ENCODE assay signal across 22 cellular contexts in genomic region chr6:166085498-166085897, GRCh38.
DNase-seq lines count a peak whose midpoint lies in the region; ATAC-seq, FAIRE-seq and TF ChIP-seq lines count a peak whose summit lies in the region.
"Had no signal": no experiment of that assay in that cellular context is flagged by ENCODE, and none has a peak within 500 bp of the region (broad histone marks: within the 10 kb centered on the region; RNA-seq: fewer than 3 reads in every experiment).

No MANE protein-coding gene starts in this region.

- CTCF ChIA-PET in HepG2 (lab: Yijun Ruan, JAX; ENCODE audit: low intra/inter-chr PET ratio, low total read pairs) (no interaction called here), H1 (lab: Charles Lee; ENCODE audit: partially characterized antibody) (interaction anchor here (1.0 to 4.7 kb wide), 6 partner anchors 9 to 200 kb away, joined by 3 to 24 read pairs (median 8); no protein-coding TSS in a partner anchor)

- no peak overlapping the region for H3K56ac ChIP-seq in H1 (replicated peaks; ENCODE audit: insufficient read length, low read depth, low read length)

- intact Hi-C loops in HepG2 (cut with micrococcal nuclease; ENCODE audit: unreplicated experiment) = no loop called here
- intact Hi-C loops in right lobe of liver (cut with DNase I) = no loop called here

- H2BK5ac ChIP-seq in H1 (ENCODE audit: low read depth, low read length) = no peak overlapping the region

- H3K9ac ChIP-seq in HepG2 (ENCODE audit: insufficient read depth, low read depth, low read length) = no peak overlapping the region
- H3K9ac ChIP-seq in H1 (replicated peaks in 1 of 4; ENCODE audit: extremely low read depth in 1 of 4, low read depth in 3 of 4, low read length in 3 of 4) = no peak overlapping the region
- H3K9ac ChIP-seq in smooth muscle cell (ENCODE audit: low read depth) = no peak overlapping the region
- H3K9ac ChIP-seq: BLaER1 treated with 17β-estradiol and CSF1 and Interleukin-3, amounts not matched to agents 10 nM and 100 nM had no signal

- H2AFZ ChIP-seq in HepG2 (ENCODE audit: low read length) = no peak overlapping the region
- peak overlapping the region; percentile 86; the same call in 1 of the 2 replicates for H2AFZ ChIP-seq in H1 (ENCODE audit: low read length)
- H2AFZ ChIP-seq in smooth muscle cell (ENCODE audit: low read depth) = peak overlapping the region; percentile 42

- H2BK120ac ChIP-seq in H1 (replicated peaks; ENCODE audit: low read depth, low read length) = no peak overlapping the region

- H3K14ac ChIP-seq in H1 (ENCODE audit: insufficient read length) = no peak overlapping the region

- no peak overlapping the region for H3K18ac ChIP-seq in H1 (ENCODE audit: extremely low read depth, low read length)

- H3K36me3 ChIP-seq in HepG2 (replicated peaks in 1 of 2; ENCODE audit: control insufficient read depth in 1 of 2, insufficient read depth in 2 of 2, low read length in 2 of 2) (no peaks in the 10 kb centered on the region), right lobe of liver (no peaks in the 10 kb centered on the region), H1 (ENCODE audit: control insufficient read depth in 2 of 4, insufficient read depth in 4 of 4, low read length in 3 of 4) (no peaks in the 10 kb centered on the region), smooth muscle cell (ENCODE audit: low read depth) (no peaks in the 10 kb centered on the region)
- H3K36me3 ChIP-seq: BE2C; BLaER1 treated with 17β-estradiol and CSF1 and Interleukin-3, amounts not matched to agents 10 nM and 100 nM had no signal

- TF ChIP-seq RAD21 in HepG2 (CRISPR knock-in tag; IDR thresholded peaks at IDR 0.05) (no peak), H1 (IDR thresholded peaks at IDR 0.05 in 1 of 2, conservative IDR thresholded peaks at IDR 0.05 in 1 of 2; ENCODE audit: low read depth in 2 of 2, low read length in 2 of 2) (no peak)

- no peaks in the 10 kb centered on the region for H3K9me3 ChIP-seq in HepG2 (ENCODE audit: low read length)
- H3K9me3 ChIP-seq in right lobe of liver = no peaks in the 10 kb centered on the region
- no peaks in the 10 kb centered on the region for H3K9me3 ChIP-seq in H1 (ENCODE audit: insufficient read depth in 2 of 2, low read depth in 1 of 2, low read length in 1 of 2)
- H3K9me3 ChIP-seq in smooth muscle cell (replicated peaks; ENCODE audit: low read depth) = no peaks in the 10 kb centered on the region
- H3K9me3 ChIP-seq: BE2C; BLaER1 treated with 17β-estradiol and CSF1 and Interleukin-3, amounts not matched to agents 10 nM and 100 nM had no signal

- no peak overlapping the region for H2BK15ac ChIP-seq in H1 (ENCODE audit: low read length)

- H3K27ac ChIP-seq in HepG2 (ENCODE audit: extremely low read length, insufficient read depth, low read length) (no peak overlapping the region), right lobe of liver (no peak overlapping the region), H1 (ENCODE audit: low read depth, low read length) (no peak overlapping the region), smooth muscle cell (ENCODE audit: low read depth) (no peak overlapping the region)
- H3K27ac ChIP-seq: 22Rv1; BLaER1 treated with 17β-estradiol and CSF1 and Interleukin-3, amounts not matched to agents 10 nM and 100 nM had no signal

- H3K79me2 ChIP-seq in HepG2 (ENCODE audit: insufficient read depth, low read length) = no peaks in the 10 kb centered on the region
- H3K79me2 ChIP-seq in H1 (ENCODE audit: control insufficient read depth in 1 of 2, insufficient read depth in 2 of 2, low read length in 2 of 2) = no peaks in the 10 kb centered on the region
- H3K79me2 ChIP-seq in smooth muscle cell (ENCODE audit: low read depth) = no peaks in the 10 kb centered on the region

- no peak overlapping the region for H3K4ac ChIP-seq in H1 (replicated peaks; ENCODE audit: insufficient read length, low read depth, low read length)

- H4K8ac ChIP-seq in H1 (ENCODE audit: extremely low read depth, insufficient read depth, low read length) = no peak overlapping the region

- no peak overlapping the region for H4K5ac ChIP-seq in H1 (ENCODE audit: insufficient read length, low read depth, low read length)

- TF ChIP-seq POLR2A in HepG2 (IDR thresholded peaks at IDR 0.05; ENCODE audit: insufficient read depth in 1 of 2, low read depth in 2 of 2, low read length in 2 of 2) (no peak), right lobe of liver (IDR thresholded peaks at IDR 0.05) (no peak), H1 (IDR thresholded peaks at IDR 0.05; ENCODE audit: control extremely low read depth in 1 of 2, low read depth in 2 of 2, low read length in 2 of 2) (no peak)

- no peak overlapping the region for H2BK12ac ChIP-seq in H1 (ENCODE audit: low read depth, low read length)

- DNase-seq in HepG2 (ENCODE audit: low spot score) (no peak), right lobe of liver (no peak), H1 (ENCODE audit: low read depth in 1 of 2, low spot score in 2 of 2) (no peak), smooth muscle cell (lab: John Stamatoyannopoulos, UW; ENCODE audit: unreplicated experiment) (no peak), NCI-H446 treated with DMSO at 0.1 percent for 48 hours (lab: John Stamatoyannopoulos, UW) (no peak)
- DNase-seq: ACHN; AML-193; BE2C; CD4-positive, alpha-beta T cell; CD8-positive, alpha-beta memory T cell; DMS 273 treated with DMSO at 0.1 percent for 48 hours; DMS79; EL; GDM1; H9 had no signal

- POLR2A ChIA-PET in HepG2 (lab: Yijun Ruan, JAX) (no interaction called here), H1 (lab: Charles Lee; ENCODE audit: partially characterized antibody) (no interaction called here)

- H3K4me1 ChIP-seq in HepG2 (ENCODE audit: insufficient read depth, low read length) (no peaks in the 10 kb centered on the region), right lobe of liver (no peaks in the 10 kb centered on the region), H1 (replicated peaks in 1 of 4; ENCODE audit: control insufficient read depth in 3 of 4, insufficient read depth in 4 of 4, low read length in 3 of 4) (no peaks in the 10 kb centered on the region), smooth muscle cell (ENCODE audit: low read depth) (no peaks in the 10 kb centered on the region)
- H3K4me1 ChIP-seq: BE2C; BLaER1 treated with 17β-estradiol and CSF1 and Interleukin-3, amounts not matched to agents 10 nM and 100 nM had no signal

- WGBS in HepG2 (ENCODE audit: low lambda C conversion rate) = 21% methylated on average over 2 of the region's 2 CpGs
- WGBS in right lobe of liver (ENCODE audit: insufficient coverage, low coverage, low lambda C conversion rate, missing lambda C conversion rate) = 19% methylated on average over 2 of the region's 2 CpGs
- WGBS in H1 (ENCODE audit: extremely low coverage in 1 of 2, insufficient coverage in 1 of 2, insufficient read length in 1 of 2, insufficient replicate concordance in 2 of 2, low coverage in 1 of 2, low lambda C conversion rate in 2 of 2, missing lambda C conversion rate in 1 of 2), 2 experiments = 80% methylated on average over 2 of the region's 2 CpGs; no CpG with 5 or more reads in 1 of the 2 experiments
- WGBS in smooth muscle cell (ENCODE audit: low lambda C conversion rate) = 65% methylated on average over 2 of the region's 2 CpGs

- TF ChIP-seq CTCF in HepG2 (CRISPR knock-in tag; IDR thresholded peaks at IDR 0.05) (no peak), right lobe of liver (IDR thresholded peaks at IDR 0.05) (no peak), H1 (IDR thresholded peaks at IDR 0.05; ENCODE audit: control extremely low read depth in 1 of 3, insufficient read depth in 1 of 3, low read depth in 1 of 3, low read length in 3 of 3) (no peak), smooth muscle cell (IDR thresholded peaks at IDR 0.05; ENCODE audit: borderline replicate concordance, insufficient read depth, poor library complexity, severe bottlenecking) (no peak)

- H3K4me2 ChIP-seq in HepG2 (ENCODE audit: low read depth, low read length) = no peak overlapping the region
- H3K4me2 ChIP-seq in H1 (ENCODE audit: insufficient read depth in 1 of 2, low read depth in 2 of 2, low read length in 2 of 2) = no peak overlapping the region
- no peak overlapping the region for H3K4me2 ChIP-seq in smooth muscle cell
- H3K4me2 ChIP-seq: BLaER1 treated with 17β-estradiol and CSF1 and Interleukin-3, amounts not matched to agents 10 nM and 100 nM had no signal

- no peaks in the 10 kb centered on the region for H3F3A ChIP-seq in smooth muscle cell (ENCODE audit: low read depth)

- in situ Hi-C loops in HepG2 (cut with HindIII; ENCODE audit: extremely low pct_ligation_motif_present, low pct_unique_long_range_greater_than_20kb) = no loop called here

- no peak overlapping the region for H3K23ac ChIP-seq in H1 (ENCODE audit: insufficient read length)

- H4K20me1 ChIP-seq in HepG2 (ENCODE audit: insufficient read depth, low read length) = no peaks in the 10 kb centered on the region
- H4K20me1 ChIP-seq in H1 (replicated peaks in 1 of 2; ENCODE audit: control insufficient read depth in 1 of 2, insufficient read depth in 2 of 2, low read length in 2 of 2) = peaks cover 0 to 3% of the 10 kb centered on the region in 2 experiments
- H4K20me1 ChIP-seq in smooth muscle cell (ENCODE audit: low read depth) = no peaks in the 10 kb centered on the region
- H4K20me1 ChIP-seq: BLaER1 treated with 17β-estradiol and CSF1 and Interleukin-3, amounts not matched to agents 10 nM and 100 nM had no signal

- H3K27me3 ChIP-seq in HepG2 (ENCODE audit: control insufficient read depth in 1 of 2, insufficient read depth in 2 of 2, low read length in 2 of 2) = peaks cover 0 to 12% of the 10 kb centered on the region in 2 experiments; a peak in 1 of 5 replicates
- H3K27me3 ChIP-seq in right lobe of liver = no peaks in the 10 kb centered on the region
- peaks cover 0 to 4% (median 0%) of the 10 kb centered on the region in 4 experiments; a peak in 1 of 7 replicates for H3K27me3 ChIP-seq in H1 (replicated peaks in 1 of 4; ENCODE audit: control insufficient read depth in 3 of 4, extremely low read depth in 1 of 4, insufficient read depth in 3 of 4, low read length in 3 of 4)
- no peaks in the 10 kb centered on the region for H3K27me3 ChIP-seq in smooth muscle cell (ENCODE audit: low read depth)
- H3K27me3 ChIP-seq: BE2C; BLaER1 treated with 17β-estradiol and CSF1 and Interleukin-3, amounts not matched to agents 10 nM and 100 nM had no signal

- H3K23me2 ChIP-seq in H1 (ENCODE audit: low read depth, low read length) = peaks cover 3% of the 10 kb centered on the region; the same call in 1 of the 2 replicates

- no peak for TF ChIP-seq EP300 in HepG2 (IDR thresholded peaks at IDR 0.05; ENCODE audit: low read depth in 2 of 2, low read length in 2 of 2)
- TF ChIP-seq EP300 in HepG2 (CRISPR knock-in tag; IDR thresholded peaks at IDR 0.05; ENCODE audit: borderline replicate concordance) = no peak
- no peak for TF ChIP-seq EP300 in H1 (IDR thresholded peaks at IDR 0.05; ENCODE audit: borderline replicate concordance in 1 of 2, low read depth in 2 of 2, low read length in 2 of 2)

- H2AK5ac ChIP-seq in H1 (ENCODE audit: low read depth, low read length) = no peak overlapping the region

- H3K79me1 ChIP-seq in H1 (ENCODE audit: low read depth, low read length) = no peaks in the 10 kb centered on the region

- no peak overlapping the region for H2BK20ac ChIP-seq in H1 (ENCODE audit: low read length)

- FAIRE-seq in HepG2 (lab: Jason Lieb, UNC) (no peak), H1 (lab: Jason Lieb, UNC) (no peak)
- FAIRE-seq: A204.1, D721Med, GM12878 had no signal

- ATAC-seq in HepG2 = no peak
- no peak for ATAC-seq in right lobe of liver
- no peak for ATAC-seq in GM21786 (IDR thresholded peaks at IDR 0.05; ENCODE audit: unreplicated experiment)
- ATAC-seq: GM12878, HCT116 had no signal

- H3K4me3 ChIP-seq in HepG2 (replicated peaks in 1 of 3; ENCODE audit: insufficient read depth in 1 of 3, low read depth in 2 of 3, low read length in 3 of 3) (no peak overlapping the region), right lobe of liver (no peak overlapping the region), H1 (ENCODE audit: extremely low read depth in 1 of 4, insufficient read depth in 2 of 4, low read depth in 3 of 4, low read length in 4 of 4) (no peak overlapping the region), smooth muscle cell (no peak overlapping the region)
- H3K4me3 ChIP-seq: BLaER1 treated with 17β-estradiol and CSF1 and Interleukin-3, amounts not matched to agents 10 nM and 100 nM; GM12878 had no signal

- H4K91ac ChIP-seq in H1 (replicated peaks; ENCODE audit: insufficient read length, low read length) = no peak overlapping the region

- BruUV-seq in HepG2 (replicated peaks; lab: Mats Ljungman, UMichigan) = no TSS peak

Comparison
In these comparisons a context has a peak if more than half of its experiments do, and no peak if none do; other contexts are left out.
1. Of the 41 proteins assayed by ChIP-seq in both HepG2 and H1: peak only in HepG2: none; only in H1: none; in both: MAFK; in neither: 40.